Comparison of ENCODE assay signal across 24 cellular contexts in the genomic region with DNA sequence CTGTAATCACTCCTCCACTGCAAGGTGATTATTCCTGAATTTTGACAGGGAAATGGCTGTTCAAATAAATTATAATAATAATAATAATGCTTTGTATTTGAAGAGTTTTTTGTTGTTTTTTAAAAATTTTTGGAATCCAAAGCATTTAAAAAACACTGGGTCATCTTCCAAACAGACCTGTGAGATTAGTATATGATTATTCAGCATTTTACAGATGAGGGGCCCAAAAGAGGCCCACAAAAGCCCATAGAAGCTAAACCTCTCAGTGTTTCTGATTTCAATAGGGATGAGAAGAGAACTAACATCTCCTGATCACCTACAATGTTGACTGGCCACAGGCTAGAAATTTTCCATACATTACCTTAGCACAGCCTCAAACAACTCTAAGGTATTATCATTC. TPM values are rescaled to one million over a fixed set of nuclear protein-coding genes. Genes with fewer than 3 reads are reported as not detected.
A peak's percentile ranks its signal among the peaks of the same experiment; 100 is the strongest.
DNase-seq lines count a peak whose midpoint lies in the region; ATAC-seq, FAIRE-seq and TF ChIP-seq lines count a peak whose summit lies in the region.
"Had no signal": no experiment of that assay in that cellular context is flagged by ENCODE, and none has a peak within 500 bp of the region (broad histone marks: within the 10 kb centered on the region; RNA-seq: fewer than 3 reads in every experiment).

No MANE protein-coding gene starts in this region.

- DNase-seq in activated T-cell treated with anti-CD3 and anti-CD28 coated beads, Interleukin-2, amount 50 U/mL, for 24 hours, result no peak
- DNase-seq in activated T-cell treated with anti-CD3 and anti-CD28 coated beads for 4 hours (no peak), HepG2 (ENCODE audit: low spot score) (no peak), right lobe of liver (no peak), K562 (ENCODE audit: extremely low read depth in 1 of 4, low spot score in 3 of 4) (no peak), BE2C (no peak)
- no peak for DNase-seq in stimulated activated effector memory CD8-positive, alpha-beta T cell treated with anti-CD3 and anti-CD28 coated beads, Interleukin-12 subunit alpha, Interleukin-12 subunit beta, amount 100 ng/mL, for 72 hours (ENCODE audit: low spot score in 2 of 2)
- no peak for DNase-seq in activated naive CD4-positive, alpha-beta T cell treated with anti-CD3 and anti-CD28 coated beads, Interleukin-2, amount 10 ng/mL, durations not matched to agents 7 days and 5 days
- DNase-seq: 8988T; CD4-positive, CD25-positive, alpha-beta regulatory T cell; CD8-positive, alpha-beta memory T cell; DMS 273 treated with DMSO at 0.1 percent for 48 hours; DMS79; EL; GDM1; GOT3; HFFc6 had no signal

- POLR2A ChIA-PET in HepG2 (lab: Yijun Ruan, JAX) (no interaction called here), K562 (lab: Yijun Ruan, JAX) (interaction anchor here (2.1 kb wide), 2 partner anchors 9 to 17 kb away, joined by 4 to 6 read pairs; no protein-coding TSS in a partner anchor)

- CTCF ChIA-PET in HepG2 (lab: Yijun Ruan, JAX; ENCODE audit: low intra/inter-chr PET ratio, low total read pairs) (no interaction called here), K562 (lab: Yijun Ruan, JAX; ENCODE audit: low intra/inter-chr PET ratio) (no interaction called here)
- CTCF ChIA-PET in activated naive CD4-positive, alpha-beta T cell treated with anti-CD3 and anti-CD28 coated beads, Interleukin-2, amount 10 ng/mL, durations not matched to agents 7 days and 5 days (lab: Charles Lee), result no interaction called here

- ATAC-seq in HepG2, result no peak
- no peak for ATAC-seq in right lobe of liver
- ATAC-seq in K562, result no peak
- no peak for ATAC-seq in stimulated activated effector memory CD8-positive, alpha-beta T cell treated with anti-CD3 and anti-CD28 coated beads, Interleukin-12 subunit alpha, Interleukin-12 subunit beta, amount 100 ng/mL, for 72 hours
- ATAC-seq: GM12878 had no signal

- no peaks in the 10 kb centered on the region for H3K27me3 Mint-ChIP-seq in activated T-cell treated with anti-CD3 and anti-CD28 coated beads, Interleukin-2, amount 50 U/mL, for 24 hours
- no peaks in the 10 kb centered on the region for H3K27me3 Mint-ChIP-seq in activated naive CD4-positive, alpha-beta T cell treated with anti-CD3 and anti-CD28 coated beads, Interleukin-2, amount 10 ng/mL, durations not matched to agents 7 days and 5 days
- H3K27me3 Mint-ChIP-seq: CD4-positive, CD25-positive, alpha-beta regulatory T cell; CD8-positive, alpha-beta memory T cell had no signal

- H3K79me2 ChIP-seq in HepG2 (ENCODE audit: insufficient read depth, low read length) (no peaks in the 10 kb centered on the region), K562 (ENCODE audit: control insufficient read depth, insufficient read depth, low read length) (0 out of 3 replicates have a peak, but pooled peaks cover 2% of the 10 kb centered on the region)

- no peak overlapping the region for H3K4me3 ChIP-seq in HepG2 (replicated peaks in 1 of 3; ENCODE audit: insufficient read depth in 1 of 3, low read depth in 2 of 3, low read length in 3 of 3)
- H3K4me3 ChIP-seq in right lobe of liver, result no peak overlapping the region
- no peak overlapping the region for H3K4me3 ChIP-seq in K562
- H3K4me3 ChIP-seq in BE2C (ENCODE audit: low read depth, low read length), result no peak overlapping the region
- H3K4me3 ChIP-seq: BLaER1, GM12878, HAP-1 had no signal

- H3K9me3 ChIP-seq in HepG2 (ENCODE audit: low read length), result no peaks in the 10 kb centered on the region
- H3K9me3 ChIP-seq in right lobe of liver, result no peaks in the 10 kb centered on the region
- no peaks in the 10 kb centered on the region for H3K9me3 ChIP-seq in K562 (replicated peaks; ENCODE audit: control insufficient read depth, insufficient read depth, low read depth, low read length)
- no peaks in the 10 kb centered on the region for H3K9me3 ChIP-seq in BE2C
- H3K9me3 ChIP-seq: BLaER1, HAP-1 had no signal

- H3K4me2 ChIP-seq in HepG2 (ENCODE audit: low read depth, low read length) (no peak overlapping the region), K562 (ENCODE audit: insufficient read depth, low read length) (no peak overlapping the region)
- H3K4me2 ChIP-seq: BLaER1 had no signal

- intact Hi-C loops in HepG2 (cut with micrococcal nuclease; ENCODE audit: unreplicated experiment), result no loop called here
- intact Hi-C loops in right lobe of liver (cut with DNase I), result no loop called here
- intact Hi-C loops in K562 (cut with micrococcal nuclease), result no loop called here

- BruUV-seq in HepG2 (replicated peaks; lab: Mats Ljungman, UMichigan), result no TSS peak
- BruUV-seq in K562 (replicated peaks; lab: Mats Ljungman, UMichigan), result no TSS peak

- peak overlapping the region; percentile 85 for H3K27ac Mint-ChIP-seq in activated T-cell treated with anti-CD3 and anti-CD28 coated beads, Interleukin-2, amount 50 U/mL, for 24 hours
- peak overlapping the region; percentile 71 for H3K27ac Mint-ChIP-seq in stimulated activated effector memory CD8-positive, alpha-beta T cell treated with anti-CD3 and anti-CD28 coated beads, Interleukin-12 subunit alpha, Interleukin-12 subunit beta, amount 100 ng/mL, for 72 hours
- no peak overlapping the region for H3K27ac Mint-ChIP-seq in activated naive CD4-positive, alpha-beta T cell treated with anti-CD3 and anti-CD28 coated beads, Interleukin-2, amount 10 ng/mL, durations not matched to agents 7 days and 5 days
- H3K27ac Mint-ChIP-seq: HFFc6 had no signal

- H4K20me1 ChIP-seq in HepG2 (ENCODE audit: insufficient read depth, low read length) (no peaks in the 10 kb centered on the region), K562 (replicated peaks; ENCODE audit: control insufficient read depth, insufficient read depth, low read length) (no peaks in the 10 kb centered on the region)

- TF ChIP-seq CTCF in HepG2 (CRISPR knock-in tag; IDR thresholded peaks at IDR 0.05) (no peak), right lobe of liver (IDR thresholded peaks at IDR 0.05) (no peak), K562 (IDR thresholded peaks at IDR 0.05 in 2 of 3, conservative IDR thresholded peaks at IDR 0.05 in 1 of 3; ENCODE audit: insufficient read depth in 2 of 3, low read depth in 1 of 3, low read length in 3 of 3) (no peak), BE2C (IDR thresholded peaks at IDR 0.05; ENCODE audit: low read depth, low read length) (no peak)

- H3K36me3 ChIP-seq in HepG2 (replicated peaks in 1 of 2; ENCODE audit: control insufficient read depth in 1 of 2, insufficient read depth in 2 of 2, low read length in 2 of 2), result peaks cover 48 to 74% of the 10 kb centered on the region in 2 experiments
- peaks cover 0 to 68% (median 17%) of the 10 kb centered on the region in 4 donors for H3K36me3 ChIP-seq in right lobe of liver
- peaks cover 73% of the 10 kb centered on the region for H3K36me3 ChIP-seq in K562 (ENCODE audit: control insufficient read depth, insufficient read depth, low read length)
- peaks cover 16% of the 10 kb centered on the region for H3K36me3 ChIP-seq in BE2C

- H3K36me3 Mint-ChIP-seq in activated T-cell treated with anti-CD3 and anti-CD28 coated beads, Interleukin-2, amount 50 U/mL, for 24 hours (ENCODE audit: low read depth), result peaks cover 80% of the 10 kb centered on the region
- peaks cover 86% of the 10 kb centered on the region for H3K36me3 Mint-ChIP-seq in stimulated activated effector memory CD8-positive, alpha-beta T cell treated with anti-CD3 and anti-CD28 coated beads, Interleukin-12 subunit alpha, Interleukin-12 subunit beta, amount 100 ng/mL, for 72 hours
- H3K36me3 Mint-ChIP-seq in activated naive CD4-positive, alpha-beta T cell treated with anti-CD3 and anti-CD28 coated beads, Interleukin-2, amount 10 ng/mL, durations not matched to agents 7 days and 5 days, result peaks cover 53% of the 10 kb centered on the region

- TF ChIP-seq RAD21 in HepG2 (CRISPR knock-in tag; IDR thresholded peaks at IDR 0.05) (no peak), K562 (CRISPR knock-in tag; conservative IDR thresholded peaks at IDR 0.05 in 1 of 2, IDR thresholded peaks at IDR 0.05 in 1 of 2) (no peak)

- H2AFZ ChIP-seq in HepG2 (ENCODE audit: low read length) (no peak overlapping the region), K562 (ENCODE audit: low read depth, low read length) (no peak overlapping the region)

- H3K4me1 Mint-ChIP-seq in activated T-cell treated with anti-CD3 and anti-CD28 coated beads, Interleukin-2, amount 50 U/mL, for 24 hours (ENCODE audit: low read depth), result no peaks in the 10 kb centered on the region
- H3K4me1 Mint-ChIP-seq in stimulated activated effector memory CD8-positive, alpha-beta T cell treated with anti-CD3 and anti-CD28 coated beads, Interleukin-12 subunit alpha, Interleukin-12 subunit beta, amount 100 ng/mL, for 72 hours, result peaks cover 4% of the 10 kb centered on the region
- H3K4me1 Mint-ChIP-seq in activated naive CD4-positive, alpha-beta T cell treated with anti-CD3 and anti-CD28 coated beads, Interleukin-2, amount 10 ng/mL, durations not matched to agents 7 days and 5 days, result no peaks in the 10 kb centered on the region
- H3K4me1 Mint-ChIP-seq: CD4-positive, CD25-positive, alpha-beta regulatory T cell had no signal

- FAIRE-seq in HepG2 (lab: Jason Lieb, UNC), result no peak
- no peak for FAIRE-seq in K562 (lab: Jason Lieb, UNC)
- FAIRE-seq: D721Med, GM12878, GM18507, H54 had no signal

- H3K9ac ChIP-seq in HepG2 (ENCODE audit: insufficient read depth, low read depth, low read length) (no peak overlapping the region), K562 (ENCODE audit: insufficient read depth in 1 of 2, low read depth in 2 of 2, low read length in 2 of 2) (no peak overlapping the region)
- H3K9ac ChIP-seq: BLaER1 had no signal

- H3K4me3 Mint-ChIP-seq in activated T-cell treated with anti-CD3 and anti-CD28 coated beads, Interleukin-2, amount 50 U/mL, for 24 hours, result no peak overlapping the region
- H3K4me3 Mint-ChIP-seq in stimulated activated effector memory CD8-positive, alpha-beta T cell treated with anti-CD3 and anti-CD28 coated beads, Interleukin-12 subunit alpha, Interleukin-12 subunit beta, amount 100 ng/mL, for 72 hours, result no peak overlapping the region
- H3K4me3 Mint-ChIP-seq in activated naive CD4-positive, alpha-beta T cell treated with anti-CD3 and anti-CD28 coated beads, Interleukin-2, amount 10 ng/mL, durations not matched to agents 7 days and 5 days, result no peak overlapping the region
- H3K4me3 Mint-ChIP-seq: CD8-positive, alpha-beta memory T cell; HFFc6 had no signal

- TF ChIP-seq EP300 in HepG2 (IDR thresholded peaks at IDR 0.05; ENCODE audit: low read depth in 2 of 2, low read length in 2 of 2) (no peak), HepG2 (CRISPR knock-in tag; IDR thresholded peaks at IDR 0.05; ENCODE audit: borderline replicate concordance) (no peak), K562 (IDR thresholded peaks at IDR 0.05; ENCODE audit: low read length) (no peak)

- H3K27ac ChIP-seq in HepG2 (ENCODE audit: extremely low read length, insufficient read depth, low read length) (no peak overlapping the region), right lobe of liver (no peak overlapping the region), K562 (ENCODE audit: extremely low read depth, low read depth, low read length) (peak overlapping the region; percentile 42; the same call in 2 of the 3 replicates)
- H3K27ac ChIP-seq: BLaER1, C4-2B had no signal

- no peak for TF ChIP-seq POLR2A in HepG2 (IDR thresholded peaks at IDR 0.05; ENCODE audit: insufficient read depth in 1 of 2, low read depth in 2 of 2, low read length in 2 of 2)
- TF ChIP-seq POLR2A in right lobe of liver (IDR thresholded peaks at IDR 0.05), result no peak
- TF ChIP-seq POLR2A in K562 (conservative IDR thresholded peaks at IDR 0.05), result no peak

- H3K9me1 ChIP-seq in K562 (ENCODE audit: control insufficient read depth, insufficient read depth, low read length), result no peaks in the 10 kb centered on the region

- in situ Hi-C loops in HepG2 (cut with HindIII; ENCODE audit: extremely low pct_ligation_motif_present, low pct_unique_long_range_greater_than_20kb) (no loop called here), K562 (cut with MboI) (no loop called here)

- H3K27me3 ChIP-seq in HepG2 (ENCODE audit: control insufficient read depth in 1 of 2, insufficient read depth in 2 of 2, low read length in 2 of 2) (no peaks in the 10 kb centered on the region), right lobe of liver (no peaks in the 10 kb centered on the region), K562 (ENCODE audit: control insufficient read depth in 2 of 2, insufficient read depth in 2 of 2, low read length in 2 of 2) (no peaks in the 10 kb centered on the region), BE2C (no peaks in the 10 kb centered on the region)
- H3K27me3 ChIP-seq: BLaER1 had no signal

- H3K9me3 Mint-ChIP-seq in activated T-cell treated with anti-CD3 and anti-CD28 coated beads, Interleukin-2, amount 50 U/mL, for 24 hours, result no peaks in the 10 kb centered on the region
- no peaks in the 10 kb centered on the region for H3K9me3 Mint-ChIP-seq in stimulated activated effector memory CD8-positive, alpha-beta T cell treated with anti-CD3 and anti-CD28 coated beads, Interleukin-12 subunit alpha, Interleukin-12 subunit beta, amount 100 ng/mL, for 72 hours
- no peaks in the 10 kb centered on the region for H3K9me3 Mint-ChIP-seq in activated naive CD4-positive, alpha-beta T cell treated with anti-CD3 and anti-CD28 coated beads, Interleukin-2, amount 10 ng/mL, durations not matched to agents 7 days and 5 days
- H3K9me3 Mint-ChIP-seq: CD8-positive, alpha-beta memory T cell; HFFc6 had no signal

- H3K4me1 ChIP-seq in HepG2 (ENCODE audit: insufficient read depth, low read length) (no peaks in the 10 kb centered on the region), right lobe of liver (peaks cover 0 to 8% (median 0%) of the 10 kb centered on the region in 4 donors), K562 (replicated peaks in 1 of 2; ENCODE audit: control insufficient read depth in 2 of 2, insufficient read depth in 2 of 2, low read length in 2 of 2) (peaks cover 0 to 10% of the 10 kb centered on the region in 2 experiments; a peak in 3 of 5 replicates), BE2C (no peaks in the 10 kb centered on the region)
- H3K4me1 ChIP-seq: HAP-1 had no signal

RNA-seq across cellular contexts. Expression of gene POLR2D, which starts 8.0 kb away (rescaled TPM):
- total RNA-seq in HepG2 (2016; rRNA removed; fragmentation: Illumina TruSeq; extraction: Trizol), result 46.8 and 73.9 TPM in 2 replicates
- 12.6 and 14.2 TPM in 2 replicates for total RNA-seq in HepG2 (2016; cell fraction: cytosol; rRNA removed; fragmentation: Illumina TruSeq; extraction: Trizol; ENCODE audit: low read depth)
- 48.2 and 65.2 TPM in 2 replicates for total RNA-seq in HepG2 (2016; cell fraction: insoluble cytoplasmic fraction; rRNA removed; fragmentation: Illumina TruSeq; extraction: Trizol)
- total RNA-seq in HepG2 (2016; cell fraction: membrane; rRNA removed; fragmentation: Illumina TruSeq; extraction: Trizol), result 60.9 and 67.5 TPM in 2 replicates
- 22.2 and 26.9 TPM in 2 replicates for total RNA-seq in HepG2 (2016; cell fraction: nucleus; rRNA removed; fragmentation: Illumina TruSeq; extraction: Trizol)
- 22.3 and 26.9 TPM in 2 replicates for polyA plus RNA-seq in HepG2 (2011; rRNA removed)
- 16.3 and 24.5 TPM in 2 replicates for polyA plus RNA-seq in HepG2 (2011; cell fraction: cytosol; rRNA removed)
- polyA plus RNA-seq in HepG2 (2011; cell fraction: nucleus; rRNA removed), result 8.2 and 10.7 TPM in 2 replicates
- 46.9 and 47.5 TPM in 2 replicates for polyA plus RNA-seq in HepG2 (2012)
- 27.4 and 35.8 TPM in 2 replicates for polyA plus RNA-seq in HepG2 (2016; cell fraction: cytosol; fragmentation: Illumina TruSeq; extraction: Trizol; ENCODE audit: low read depth)
- 84.9 and 88.7 TPM in 2 replicates for polyA plus RNA-seq in HepG2 (2016; cell fraction: insoluble cytoplasmic fraction; fragmentation: Illumina TruSeq; extraction: Trizol; ENCODE audit: low read depth)
- 69.2 and 75.1 TPM in 2 replicates for polyA plus RNA-seq in HepG2 (2016; cell fraction: membrane; fragmentation: Illumina TruSeq; extraction: Trizol; ENCODE audit: low read depth)
- polyA plus RNA-seq in HepG2 (2016; cell fraction: nucleus; fragmentation: Illumina TruSeq; extraction: Trizol; ENCODE audit: insufficient read depth, low read depth), result 54.7 and 59.0 TPM in 2 replicates
- polyA minus RNA-seq in HepG2 (2011; rRNA and poly(A)+ RNA removed; ENCODE audit: low replicate concordance), result 19.8 and 24.2 TPM in 2 replicates
- 14.4 and 17.2 TPM in 2 replicates for polyA minus RNA-seq in HepG2 (2011; cell fraction: cytosol; rRNA and poly(A)+ RNA removed)
- polyA minus RNA-seq in HepG2 (2011; cell fraction: nucleus; rRNA and poly(A)+ RNA removed), result 12.0 and 12.3 TPM in 2 replicates
- total RNA-seq in right lobe of liver, result 10 to 100 TPM; 10.1 to 21.5 (median 15.5) TPM
- 22.3 and 26.2 TPM in 2 replicates for total RNA-seq in K562 (2011; cell fraction: chromatin; rRNA removed; ENCODE audit: low replicate concordance)
- total RNA-seq in K562 (2011; cell fraction: nucleolus; rRNA removed), result 9.7 and 10.7 TPM in 2 replicates
- 17.3 and 28.2 TPM in 2 replicates for total RNA-seq in K562 (2011; cell fraction: nucleoplasm; rRNA removed)
- 30.7 and 42.8 TPM in 2 replicates for total RNA-seq in K562 (2014; rRNA removed)
- total RNA-seq in K562 (2014; rRNA removed; fragmentation: Illumina TruSeq; extraction: Trizol), result 62.1 and 77.0 TPM in 2 replicates
- total RNA-seq in K562 (2015; rRNA removed; fragmentation: Illumina TruSeq; extraction: Trizol), result 46.0 and 49.0 TPM in 2 replicates
- total RNA-seq in K562 (2021), result 83.6 and 91.0 TPM in 2 replicates
- polyA plus RNA-seq in K562 (2011; rRNA removed), result 37.5 and 67.8 TPM in 2 replicates
- polyA plus RNA-seq in K562 (2011; cell fraction: cytosol; rRNA removed), result 33.3 and 48.1 TPM in 2 replicates
- polyA plus RNA-seq in K562 (2011; cell fraction: nucleus; rRNA removed), result 17.3 and 18.2 TPM in 2 replicates
- 58.4 and 78.9 TPM in 2 replicates for polyA plus RNA-seq in K562 (2012)
- 96.3 and 108 TPM in 2 replicates for polyA plus RNA-seq in K562 (2014; fragmentation: Illumina TruSeq; extraction: Trizol)
- polyA plus RNA-seq in K562 (2014; fragmentation: Nextera tagmentation; extraction: Ambion mirVana), result 10 to 100 TPM; 47.6 to 49.2 TPM
- polyA plus RNA-seq in K562 (2014; rRNA removed), result 44.5 and 51.4 TPM in 2 replicates
- polyA minus RNA-seq in K562 (2011; rRNA and poly(A)+ RNA removed), result 31.8 and 55.4 TPM in 2 replicates
- 21.8 and 29.9 TPM in 2 replicates for polyA minus RNA-seq in K562 (2011; cell fraction: cytosol; rRNA and poly(A)+ RNA removed)
- polyA minus RNA-seq in K562 (2011; cell fraction: nucleus; rRNA and poly(A)+ RNA removed), result 4.0 and 5.6 TPM in 2 replicates
- 24.7 TPM for polyA plus RNA-seq in BE2C (2012; ENCODE audit: insufficient read depth, insufficient read length, low read depth)

RNA-seq across cellular contexts. Expression of gene AMMECR1L, which starts 19.8 kb away (rescaled TPM):
- total RNA-seq in HepG2 (2016; rRNA removed; fragmentation: Illumina TruSeq; extraction: Trizol), result 14.2 and 14.7 TPM in 2 replicates
- 2.6 and 2.9 TPM in 2 replicates for total RNA-seq in HepG2 (2016; cell fraction: cytosol; rRNA removed; fragmentation: Illumina TruSeq; extraction: Trizol; ENCODE audit: low read depth)
- total RNA-seq in HepG2 (2016; cell fraction: insoluble cytoplasmic fraction; rRNA removed; fragmentation: Illumina TruSeq; extraction: Trizol), result 13.0 and 14.1 TPM in 2 replicates
- total RNA-seq in HepG2 (2016; cell fraction: membrane; rRNA removed; fragmentation: Illumina TruSeq; extraction: Trizol), result 6.7 and 7.1 TPM in 2 replicates
- total RNA-seq in HepG2 (2016; cell fraction: nucleus; rRNA removed; fragmentation: Illumina TruSeq; extraction: Trizol), result 15.6 and 17.6 TPM in 2 replicates
- 9.1 and 9.4 TPM in 2 replicates for polyA plus RNA-seq in HepG2 (2011; rRNA removed)
- 7.3 and 10.9 TPM in 2 replicates for polyA plus RNA-seq in HepG2 (2011; cell fraction: cytosol; rRNA removed)
- 18.3 and 22.2 TPM in 2 replicates for polyA plus RNA-seq in HepG2 (2011; cell fraction: nucleus; rRNA removed)
- polyA plus RNA-seq in HepG2 (2012), result 13.3 and 16.8 TPM in 2 replicates
- polyA plus RNA-seq in HepG2 (2016; cell fraction: cytosol; fragmentation: Illumina TruSeq; extraction: Trizol; ENCODE audit: low read depth), result 0.83 and 0.85 TPM in 2 replicates
- polyA plus RNA-seq in HepG2 (2016; cell fraction: insoluble cytoplasmic fraction; fragmentation: Illumina TruSeq; extraction: Trizol; ENCODE audit: low read depth), result 12.6 and 14.1 TPM in 2 replicates
- 3.2 and 3.4 TPM in 2 replicates for polyA plus RNA-seq in HepG2 (2016; cell fraction: membrane; fragmentation: Illumina TruSeq; extraction: Trizol; ENCODE audit: low read depth)
- polyA plus RNA-seq in HepG2 (2016; cell fraction: nucleus; fragmentation: Illumina TruSeq; extraction: Trizol; ENCODE audit: insufficient read depth, low read depth), result 30.7 and 31.8 TPM in 2 replicates
- polyA minus RNA-seq in HepG2 (2011; rRNA and poly(A)+ RNA removed; ENCODE audit: low replicate concordance), result 10.4 and 15.8 TPM in 2 replicates
- polyA minus RNA-seq in HepG2 (2011; cell fraction: cytosol; rRNA and poly(A)+ RNA removed), result 9.9 and 11.5 TPM in 2 replicates
- 21.5 and 23.1 TPM in 2 replicates for polyA minus RNA-seq in HepG2 (2011; cell fraction: nucleus; rRNA and poly(A)+ RNA removed)
- 1 to 10 TPM; 5.3 to 7.6 (median 6.7) TPM for total RNA-seq in right lobe of liver
- total RNA-seq in K562 (2011; cell fraction: chromatin; rRNA removed; ENCODE audit: low replicate concordance), result 23.9 and 25.5 TPM in 2 replicates
- 13.4 and 14.2 TPM in 2 replicates for total RNA-seq in K562 (2011; cell fraction: nucleolus; rRNA removed)
- total RNA-seq in K562 (2011; cell fraction: nucleoplasm; rRNA removed), result 14.6 and 16.1 TPM in 2 replicates
- 6.5 and 7.3 TPM in 2 replicates for total RNA-seq in K562 (2014; rRNA removed)
- total RNA-seq in K562 (2014; rRNA removed; fragmentation: Illumina TruSeq; extraction: Trizol), result 13.8 and 14.3 TPM in 2 replicates
- total RNA-seq in K562 (2015; rRNA removed; fragmentation: Illumina TruSeq; extraction: Trizol), result 11.2 and 11.5 TPM in 2 replicates
- total RNA-seq in K562 (2021), result 12.6 and 13.4 TPM in 2 replicates
- 7.7 and 9.1 TPM in 2 replicates for polyA plus RNA-seq in K562 (2011; rRNA removed)
- 6.2 and 9.0 TPM in 2 replicates for polyA plus RNA-seq in K562 (2011; cell fraction: cytosol; rRNA removed)
- 16.3 and 17.8 TPM in 2 replicates for polyA plus RNA-seq in K562 (2011; cell fraction: nucleus; rRNA removed)
- 9.5 and 9.9 TPM in 2 replicates for polyA plus RNA-seq in K562 (2012)
- polyA plus RNA-seq in K562 (2014; fragmentation: Illumina TruSeq; extraction: Trizol), result 15.3 and 15.5 TPM in 2 replicates
- polyA plus RNA-seq in K562 (2014; fragmentation: Nextera tagmentation; extraction: Ambion mirVana), result 1 to 10 TPM; 3.7 to 4.7 TPM
- 7.7 and 8.6 TPM in 2 replicates for polyA plus RNA-seq in K562 (2014; rRNA removed)
- 11.9 and 14.3 TPM in 2 replicates for polyA minus RNA-seq in K562 (2011; rRNA and poly(A)+ RNA removed)
- polyA minus RNA-seq in K562 (2011; cell fraction: cytosol; rRNA and poly(A)+ RNA removed), result 5.4 and 7.9 TPM in 2 replicates
- 7.1 and 10.7 TPM in 2 replicates for polyA minus RNA-seq in K562 (2011; cell fraction: nucleus; rRNA and poly(A)+ RNA removed)
- 14.5 TPM for polyA plus RNA-seq in BE2C (2012; ENCODE audit: insufficient read depth, insufficient read length, low read depth)

RNA-seq across cellular contexts. Expression of gene WDR33, which starts 55.0 kb away (rescaled TPM):
- total RNA-seq in HepG2 (2016; rRNA removed; fragmentation: Illumina TruSeq; extraction: Trizol) (78.2 and 125 TPM in 2 replicates), right lobe of liver (10 to 100 TPM; 15.6 to 38.3 (median 28.0) TPM), K562 (2014; rRNA removed) (24.2 and 29.2 TPM in 2 replicates), K562 (2014; rRNA removed; fragmentation: Illumina TruSeq; extraction: Trizol) (39.5 and 46.3 TPM in 2 replicates), K562 (2015; rRNA removed; fragmentation: Illumina TruSeq; extraction: Trizol) (34.3 and 36.9 TPM in 2 replicates), K562 (2021) (57.4 and 57.8 TPM in 2 replicates)
- total RNA-seq in HepG2 (2016; cell fraction: cytosol; rRNA removed; fragmentation: Illumina TruSeq; extraction: Trizol; ENCODE audit: low read depth), result 29.3 and 31.3 TPM in 2 replicates
- 75.2 and 121 TPM in 2 replicates for total RNA-seq in HepG2 (2016; cell fraction: insoluble cytoplasmic fraction; rRNA removed; fragmentation: Illumina TruSeq; extraction: Trizol)
- 44.0 and 44.1 TPM in 2 replicates for total RNA-seq in HepG2 (2016; cell fraction: membrane; rRNA removed; fragmentation: Illumina TruSeq; extraction: Trizol)
- total RNA-seq in HepG2 (2016; cell fraction: nucleus; rRNA removed; fragmentation: Illumina TruSeq; extraction: Trizol), result 116 and 120 TPM in 2 replicates
- polyA plus RNA-seq in HepG2 (2011; rRNA removed) (44.5 and 54.9 TPM in 2 replicates), K562 (2011; rRNA removed) (53.6 and 56.8 TPM in 2 replicates), K562 (2014; fragmentation: Illumina TruSeq; extraction: Trizol) (31.1 and 36.2 TPM in 2 replicates), K562 (2014; fragmentation: Nextera tagmentation; extraction: Ambion mirVana) (10 to 100 TPM; 38.4 to 43.5 TPM), K562 (2014; rRNA removed) (25.0 and 26.7 TPM in 2 replicates)
- polyA plus RNA-seq in HepG2 (2011; cell fraction: cytosol; rRNA removed), result 21.2 and 32.4 TPM in 2 replicates
- polyA plus RNA-seq in HepG2 (2011; cell fraction: nucleus; rRNA removed), result 28.0 and 34.3 TPM in 2 replicates
- polyA plus RNA-seq in HepG2 (2012), result 37.7 and 54.6 TPM in 2 replicates
- 19.8 and 20.7 TPM in 2 replicates for polyA plus RNA-seq in HepG2 (2016; cell fraction: cytosol; fragmentation: Illumina TruSeq; extraction: Trizol; ENCODE audit: low read depth)
- polyA plus RNA-seq in HepG2 (2016; cell fraction: insoluble cytoplasmic fraction; fragmentation: Illumina TruSeq; extraction: Trizol; ENCODE audit: low read depth), result 83.7 and 90.3 TPM in 2 replicates
- 26.7 and 27.0 TPM in 2 replicates for polyA plus RNA-seq in HepG2 (2016; cell fraction: membrane; fragmentation: Illumina TruSeq; extraction: Trizol; ENCODE audit: low read depth)
- polyA plus RNA-seq in HepG2 (2016; cell fraction: nucleus; fragmentation: Illumina TruSeq; extraction: Trizol; ENCODE audit: insufficient read depth, low read depth), result 48.5 and 54.4 TPM in 2 replicates
- polyA minus RNA-seq in HepG2 (2011; rRNA and poly(A)+ RNA removed; ENCODE audit: low replicate concordance), result 27.8 and 38.2 TPM in 2 replicates
- 44.9 and 48.5 TPM in 2 replicates for polyA minus RNA-seq in HepG2 (2011; cell fraction: cytosol; rRNA and poly(A)+ RNA removed)
- 188 and 197 TPM in 2 replicates for polyA minus RNA-seq in HepG2 (2011; cell fraction: nucleus; rRNA and poly(A)+ RNA removed)
- total RNA-seq in K562 (2011; cell fraction: chromatin; rRNA removed; ENCODE audit: low replicate concordance), result 62.3 and 147 TPM in 2 replicates
- total RNA-seq in K562 (2011; cell fraction: nucleolus; rRNA removed), result 25.3 and 36.8 TPM in 2 replicates
- total RNA-seq in K562 (2011; cell fraction: nucleoplasm; rRNA removed), result 76.0 and 124 TPM in 2 replicates
- 10.0 and 21.9 TPM in 2 replicates for polyA plus RNA-seq in K562 (2011; cell fraction: cytosol; rRNA removed)
- 34.4 and 43.5 TPM in 2 replicates for polyA plus RNA-seq in K562 (2011; cell fraction: nucleus; rRNA removed)
- polyA plus RNA-seq in K562 (2012), result 22.1 and 23.0 TPM in 2 replicates
- 107 and 120 TPM in 2 replicates for polyA minus RNA-seq in K562 (2011; rRNA and poly(A)+ RNA removed)
- polyA minus RNA-seq in K562 (2011; cell fraction: cytosol; rRNA and poly(A)+ RNA removed), result 27.3 and 32.9 TPM in 2 replicates
- 45.1 and 81.6 TPM in 2 replicates for polyA minus RNA-seq in K562 (2011; cell fraction: nucleus; rRNA and poly(A)+ RNA removed)
- polyA plus RNA-seq in BE2C (2012; ENCODE audit: insufficient read depth, insufficient read length, low read depth), result 14.6 TPM
